Comparison of ENCODE assay signal across 22 cellular contexts in the genomic region with DNA sequence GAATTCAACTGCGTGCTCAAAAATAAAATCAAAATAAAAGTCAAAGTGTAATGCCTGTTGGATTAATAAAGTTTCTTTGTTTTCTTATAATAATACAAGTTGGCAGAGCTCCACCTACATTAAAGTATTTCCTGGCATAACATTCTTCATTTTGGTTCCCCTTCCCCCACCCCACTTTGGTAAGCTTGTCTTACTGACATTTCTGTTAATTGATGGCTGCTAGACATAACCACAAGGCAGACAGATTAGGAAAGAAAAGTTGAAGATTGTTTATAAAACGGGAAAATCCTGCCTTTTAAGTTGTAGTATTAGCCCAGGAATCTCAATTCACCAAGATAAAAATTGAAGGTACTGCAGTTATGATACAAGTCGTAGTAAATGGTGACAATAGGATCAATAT.
"Had no signal": no experiment of that assay in that cellular context is flagged by ENCODE, and none has a peak within 500 bp of the region (broad histone marks: within the 10 kb centered on the region; RNA-seq: fewer than 3 reads in every experiment).

No MANE protein-coding gene starts in this region.

- H3K27me3 ChIP-seq: gastroesophageal sphincter, transverse colon had no signal

- ATAC-seq: activated CD4-positive, alpha-beta T cell treated with anti-CD3 and anti-CD28 coated beads for 36 hours; activated CD8-positive, alpha-beta memory T cell treated with anti-CD3 and anti-CD28 coated beads, Interleukin-2, amount 10 ng/mL, durations not matched to agents 7 days and 5 days; activated CD8-positive, alpha-beta T cell treated with anti-CD3 and anti-CD28 coated beads, Interleukin-2, amount 10 ng/mL, durations not matched to agents 7 days and 5 days; activated naive CD8-positive, alpha-beta T cell treated with anti-CD3 and anti-CD28 coated beads, Interleukin-2, amount 50 U/mL, for 24 hours; gastroesophageal sphincter; left cardiac atrium; left ventricle myocardium superior; right cardiac atrium had no signal

- FAIRE-seq: bronchial epithelial cell, colon, endometrium, keratinocyte had no signal

- H3K27ac ChIP-seq: gastroesophageal sphincter, parathyroid adenoma, spleen, transverse colon had no signal

- H3K9me3 ChIP-seq: gastroesophageal sphincter, spleen, transverse colon had no signal

- H3K4me1 ChIP-seq: gastroesophageal sphincter, parathyroid adenoma, spleen had no signal

- H3K4me3 ChIP-seq: gastroesophageal sphincter, spleen, transverse colon had no signal

- H3K36me3 ChIP-seq: gastroesophageal sphincter, spleen, transverse colon had no signal

- DNase-seq: activated CD4-positive, alpha-beta T cell treated with anti-CD3 and anti-CD28 coated beads for 36 hours; activated CD4-positive, CD25-positive, alpha-beta regulatory T cell; activated CD8-positive, alpha-beta memory T cell treated with anti-CD3 and anti-CD28 coated beads, Interleukin-2, amount 10 ng/mL, durations not matched to agents 7 days and 5 days; activated CD8-positive, alpha-beta T cell treated with anti-CD3 and anti-CD28 coated beads, Interleukin-2, amount 10 ng/mL, durations not matched to agents 7 days and 5 days; activated naive CD8-positive, alpha-beta T cell treated with anti-CD3 and anti-CD28 coated beads, Interleukin-2, amount 50 U/mL, for 24 hours; activated T-cell treated with anti-CD3 and anti-CD28 coated beads, Interleukin-2, amount 50 U/mL, for 48 hours; effector CD8-positive, alpha-beta T cell; hippocampal formation; left cardiac atrium; left ventricle myocardium superior; naive B cell; nucleus accumbens; right cardiac atrium; spleen; stimulated activated naive CD4-positive, alpha-beta T cell treated with Interleukin-2 at 50 U/mL for 16 hours; transverse colon had no signal

- H3K9ac ChIP-seq: parathyroid adenoma had no signal

- H2AFZ ChIP-seq: parathyroid adenoma had no signal

- H3K79me2 ChIP-seq: parathyroid adenoma had no signal
